16 cellular contexts compared by ENCODE assay signal in the genomic region with DNA sequence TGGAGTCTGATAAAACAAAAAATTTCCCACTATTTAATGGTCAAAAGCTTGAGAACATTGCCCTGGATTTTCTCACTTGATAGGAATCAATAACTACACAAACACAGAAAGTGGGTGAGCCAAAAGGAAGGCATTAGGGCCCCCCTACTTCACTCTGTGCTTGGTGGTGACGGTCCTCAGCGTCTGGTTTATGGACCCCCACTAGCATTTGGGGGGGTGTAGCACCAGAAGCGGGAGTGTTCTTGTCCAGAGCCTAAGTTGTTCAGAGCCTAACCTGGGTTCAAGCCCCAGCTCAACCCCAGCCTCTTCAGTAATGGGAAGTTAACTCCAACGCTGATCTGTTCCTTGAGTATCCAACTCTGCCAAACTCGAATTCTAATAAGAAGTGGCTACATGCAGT.
"Had no signal": no experiment of that assay in that cellular context is flagged by ENCODE, and none has a peak within 500 bp of the region (broad histone marks: within the 10 kb centered on the region; RNA-seq: fewer than 3 reads in every experiment).

No MANE protein-coding gene starts in this region.

- FAIRE-seq: kidney had no signal

- H3K9me3 ChIP-seq: gastroesophageal sphincter, stomach, thyroid gland, uterus had no signal

- DNase-seq: activated CD4-positive, alpha-beta T cell treated with anti-CD3 and anti-CD28 coated beads, Interleukin-2, amount 10 ng/mL, durations not matched to agents 24 days and 14 days; activated gamma-delta T cell treated with Interleukin-2 at 50 U/mL for 16 hours; activated naive CD8-positive, alpha-beta T cell treated with anti-CD3 and anti-CD28 coated beads, Interleukin-2, amount 10 ng/mL, durations not matched to agents 7 days and 5 days; activated T-cell treated with anti-CD3 and anti-CD28 coated beads, Interleukin-2, amount 50 U/mL, for 24 hours; aorta; kidney; stimulated activated CD4-positive, alpha-beta T cell treated with anti-CD3 and anti-CD28 coated beads, Interleukin-15, amount 100 ng/mL, for 24 hours; stimulated activated CD4-positive, alpha-beta T cell treated with anti-CD3 and anti-CD28 coated beads, Interleukin-4, amount 100 ng/mL, for 4 hours; stomach; T-helper 1 cell; thyroid gland; uterus had no signal

- H3K9me3 Mint-ChIP-seq: activated CD4-positive, alpha-beta T cell treated with anti-CD3 and anti-CD28 coated beads, Interleukin-2, amount 10 ng/mL, durations not matched to agents 24 days and 14 days; activated naive CD8-positive, alpha-beta T cell treated with anti-CD3 and anti-CD28 coated beads, Interleukin-2, amount 10 ng/mL, durations not matched to agents 7 days and 5 days; activated T-cell treated with anti-CD3 and anti-CD28 coated beads, Interleukin-2, amount 50 U/mL, for 24 hours; nephron; WTC11 had no signal

- H3K4me1 ChIP-seq: gastroesophageal sphincter, uterus had no signal

- H3K27me3 ChIP-seq: gastroesophageal sphincter, stomach, thyroid gland, uterus had no signal

- H3K27ac Mint-ChIP-seq: activated CD4-positive, alpha-beta T cell treated with anti-CD3 and anti-CD28 coated beads, Interleukin-2, amount 10 ng/mL, durations not matched to agents 24 days and 14 days; activated naive CD8-positive, alpha-beta T cell treated with anti-CD3 and anti-CD28 coated beads, Interleukin-2, amount 10 ng/mL, durations not matched to agents 7 days and 5 days; activated T-cell treated with anti-CD3 and anti-CD28 coated beads, Interleukin-2, amount 50 U/mL, for 24 hours; nephron; WTC11 had no signal

- H3K4me3 ChIP-seq: gastroesophageal sphincter, SK-N-MC, stomach, thyroid gland, uterus had no signal

- ATAC-seq: gastroesophageal sphincter, WTC11 had no signal

- H3K27ac ChIP-seq: gastroesophageal sphincter, SK-N-MC, stomach, thyroid gland, uterus had no signal

- H3K4me3 Mint-ChIP-seq: activated CD4-positive, alpha-beta T cell treated with anti-CD3 and anti-CD28 coated beads, Interleukin-2, amount 10 ng/mL, durations not matched to agents 24 days and 14 days; activated naive CD8-positive, alpha-beta T cell treated with anti-CD3 and anti-CD28 coated beads, Interleukin-2, amount 10 ng/mL, durations not matched to agents 7 days and 5 days; activated T-cell treated with anti-CD3 and anti-CD28 coated beads, Interleukin-2, amount 50 U/mL, for 24 hours; nephron; WTC11 had no signal

- H3K36me3 ChIP-seq: uterus had no signal
